Comparison of ENCODE assay signal across 23 cellular contexts in the genomic region with DNA sequence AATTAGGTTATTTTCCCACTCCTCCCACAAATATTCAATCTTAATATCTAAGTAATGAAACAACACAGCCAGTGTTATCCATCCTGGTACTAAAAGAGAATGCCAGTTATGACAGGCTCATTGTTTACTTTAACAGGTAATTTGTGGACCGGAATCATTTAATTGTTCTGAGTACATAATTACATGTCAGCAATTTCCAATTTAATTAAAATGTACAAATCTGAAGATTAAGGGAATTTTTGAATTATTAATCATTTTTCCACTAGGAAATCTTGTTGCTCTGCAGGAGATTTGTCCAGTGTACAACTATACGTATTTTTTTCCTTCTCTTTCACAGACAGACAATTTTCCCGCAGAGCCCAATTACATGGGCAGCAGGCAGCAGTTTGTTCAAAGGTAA.
"Had no signal": no experiment of that assay in that cellular context is flagged by ENCODE, and none has a peak within 500 bp of the region (broad histone marks: within the 10 kb centered on the region; RNA-seq: fewer than 3 reads in every experiment).

No MANE protein-coding gene starts in this region.

- H3K4me3 ChIP-seq: hepatocyte, pancreas, skin epidermis, testis, vagina had no signal

- H3K4me2 ChIP-seq: hepatocyte had no signal

- H2AFZ ChIP-seq: hepatocyte had no signal

- H3K36me3 ChIP-seq: pancreas, vagina had no signal

- H3K27ac ChIP-seq: hepatocyte, pancreas, skin epidermis, testis, vagina, VCaP had no signal

- ATAC-seq: activated CD4-positive, CD25-positive, alpha-beta regulatory T cell treated with anti-CD3 and anti-CD28 coated beads, Interleukin-2, amount 50 U/mL, for 24 hours; activated CD8-positive, alpha-beta memory T cell treated with anti-CD3 and anti-CD28 coated beads, Interleukin-2, amount 10 ng/mL, durations not matched to agents 7 days and 5 days; activated CD8-positive, alpha-beta T cell treated with anti-CD3 and anti-CD28 coated beads for 36 hours; activated naive CD8-positive, alpha-beta T cell treated with anti-CD3 and anti-CD28 coated beads, Interleukin-2, amount 50 U/mL, for 24 hours; esophagus mucosa; left cardiac atrium; natural killer cell; pancreas; stimulated activated effector memory CD8-positive, alpha-beta T cell treated with anti-CD3 and anti-CD28 coated beads, Interleukin-12 subunit alpha, Interleukin-12 subunit beta, amount 100 ng/mL, for 72 hours; stimulated activated naive CD8-positive, alpha-beta T cell treated with anti-CD3 and anti-CD28 coated beads, Interleukin-15, amount 100 ng/mL, for 72 hours had no signal

- H3K27me3 ChIP-seq: hepatocyte, pancreas, testis, vagina had no signal

- H3K9me3 ChIP-seq: pancreas, testis, vagina had no signal

- H3K79me2 ChIP-seq: hepatocyte had no signal

- DNase-seq: activated CD4-positive, alpha-beta T cell treated with anti-CD3 and anti-CD28 coated beads, Interleukin-2, amount 10 ng/mL, durations not matched to agents 7 days and 5 days; activated CD8-positive, alpha-beta memory T cell treated with anti-CD3 and anti-CD28 coated beads, Interleukin-2, amount 10 ng/mL, durations not matched to agents 7 days and 5 days; activated CD8-positive, alpha-beta T cell treated with anti-CD3 and anti-CD28 coated beads for 36 hours; activated gamma-delta T cell; activated naive CD4-positive, alpha-beta T cell treated with anti-CD3 and anti-CD28 coated beads, Interleukin-2, amount 50 U/mL, for 16 hours; activated naive CD8-positive, alpha-beta T cell treated with anti-CD3 and anti-CD28 coated beads, Interleukin-2, amount 50 U/mL, for 24 hours; dermis blood vessel endothelial cell; effector memory CD4-positive, alpha-beta T cell; glutamatergic neuron; left cardiac atrium; midbrain; natural killer cell; pancreas; stimulated activated CD4-positive, alpha-beta T cell treated with anti-CD3 and anti-CD28 coated beads, Interleukin-2, amount 100 ng/mL, for 24 hours; stimulated activated naive CD8-positive, alpha-beta T cell treated with anti-CD3 and anti-CD28 coated beads, Interleukin-15, amount 100 ng/mL, for 72 hours; testis had no signal
